In the genomic region with DNA sequence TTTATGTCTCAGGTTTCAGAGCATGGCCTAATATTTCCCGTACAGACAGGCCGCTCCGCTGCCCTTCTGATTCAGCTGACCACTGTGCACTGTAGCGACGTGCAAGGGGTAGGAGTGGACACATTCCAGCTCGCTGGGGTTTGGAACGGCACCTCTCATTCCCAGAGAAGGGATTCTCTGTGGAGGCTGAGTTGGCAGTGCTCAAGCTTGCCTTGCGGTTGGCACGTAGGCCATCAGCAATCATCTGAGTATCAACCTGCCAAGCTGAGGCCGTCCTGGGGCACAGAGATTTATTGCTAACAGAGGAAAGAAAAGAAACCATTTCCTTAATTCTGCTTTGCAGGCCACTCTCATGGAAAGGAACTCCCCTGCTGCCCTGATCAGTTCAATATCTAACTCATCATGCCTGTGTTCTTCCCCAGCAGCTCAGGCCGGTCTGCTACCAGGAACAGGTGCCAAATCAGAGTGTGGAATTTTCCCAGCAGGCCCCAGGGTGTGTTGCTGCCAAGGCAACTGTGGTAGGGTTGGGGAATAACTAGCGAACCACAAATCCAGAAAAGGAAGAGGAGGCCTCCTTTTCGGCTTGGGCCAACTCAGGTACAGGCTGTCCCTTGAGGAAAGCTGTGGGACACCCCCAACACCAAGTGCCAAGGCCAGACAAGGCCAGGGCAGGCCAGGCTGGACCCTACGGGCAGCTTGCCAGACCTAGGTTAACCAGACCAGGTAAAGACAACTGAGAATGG, we compare ENCODE assay signal across 11 cellular contexts.
DNase-seq lines count a peak whose midpoint lies in the region; ATAC-seq lines count a peak whose summit lies in the region.
"Had no signal": no experiment of that assay in that cellular context is flagged by ENCODE, and none has a peak within 500 bp of the region (broad histone marks: within the 10 kb centered on the region; RNA-seq: fewer than 3 reads in every experiment).

No MANE protein-coding gene starts in this region.

- ATAC-seq in GM18868 (IDR thresholded peaks at IDR 0.05; ENCODE audit: unreplicated experiment) (no peak), HG03159 (IDR thresholded peaks at IDR 0.05; ENCODE audit: unreplicated experiment) (no peak)
- ATAC-seq: activated naive CD4-positive, alpha-beta T cell treated with anti-CD3 and anti-CD28 coated beads, Interleukin-2, amount 50 U/mL, for 72 hours; left lobe of liver had no signal

- DNase-seq in NOMO-1 (lab: John Stamatoyannopoulos, UW; ENCODE audit: unreplicated experiment in 2 of 2) (peak; percentile 46 to 61), epithelial cell of prostate (ENCODE audit: low read depth, low spot score) (peak; percentile 73), mucosa of gallbladder (ENCODE audit: low spot score) (peak; percentile 59), ureter (ENCODE audit: low spot score) (peak; percentile 85), epidermal melanocyte (ENCODE audit: insufficient read length, low spot score) (no peak)
- DNase-seq: activated CD4-positive, alpha-beta T cell treated with anti-CD3 and anti-CD28 coated beads, Interleukin-2, amount 50 U/mL, for 1 hour; right lobe of liver had no signal

- peak overlapping the region; percentile 90 for H3K27ac ChIP-seq in epithelial cell of prostate
- H3K27ac ChIP-seq: right lobe of liver had no signal
